ENCODE assay signal across 35 cellular contexts in the genomic region with DNA sequence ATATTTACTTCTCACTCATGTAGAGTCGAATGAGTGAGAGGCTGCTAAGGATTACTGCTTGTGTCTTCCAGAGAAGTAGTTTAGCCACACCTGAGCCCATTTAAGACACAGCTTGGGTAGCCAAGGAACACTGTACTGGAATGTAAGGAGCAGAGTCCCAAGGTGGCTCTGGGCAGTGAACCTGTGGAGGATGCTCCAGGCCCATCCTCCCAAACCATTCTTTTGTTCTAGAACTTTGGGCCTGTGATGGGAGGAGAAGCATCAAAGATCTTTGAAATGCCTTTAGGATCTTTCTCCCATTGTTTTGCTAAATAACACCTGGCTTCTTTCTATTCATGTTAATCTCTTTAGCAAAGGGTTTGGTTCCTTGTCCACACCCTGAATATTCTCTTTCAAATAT.
"Had no signal": no experiment of that assay in that cellular context is flagged by ENCODE, and none has a peak within 500 bp of the region (broad histone marks: within the 10 kb centered on the region; RNA-seq: fewer than 3 reads in every experiment).

No MANE protein-coding gene starts in this region.

- H3K36me3 ChIP-seq: ascending aorta, cardiac muscle cell, gastrocnemius medialis, pancreas, prostate gland, uterus had no signal

- H3K9me3 Mint-ChIP-seq: activated naive CD4-positive, alpha-beta T cell treated with anti-CD3 and anti-CD28 coated beads for 36 hours; activated naive CD8-positive, alpha-beta T cell treated with anti-CD3 and anti-CD28 coated beads for 36 hours; activated T-helper 1 cell treated with anti-CD3 and anti-CD28 coated beads, Interleukin-12 subunit alpha, Interleukin-12 subunit beta, Interleukin-2, Interleukin-4 antibody, amounts not matched to agents 30 ng/mL and 10 ng/mL and 1 ng/mL, durations not matched to agents 14 hours and 24 hours and 36 hours; brain; neural crest cell; type B pancreatic cell had no signal

- H3K27me3 ChIP-seq: ascending aorta, cardiac muscle cell, gastrocnemius medialis, pancreas, uterus had no signal

- H3K4me1 ChIP-seq: ascending aorta, gastrocnemius medialis, pancreas, prostate gland, uterus had no signal

- H3K36me3 Mint-ChIP-seq: activated CD4-positive, alpha-beta memory T cell treated with anti-CD3 and anti-CD28 coated beads for 36 hours; activated naive CD8-positive, alpha-beta T cell treated with anti-CD3 and anti-CD28 coated beads for 36 hours; brain; immature natural killer cell; naive thymus-derived CD4-positive, alpha-beta T cell; stimulated activated memory B cell treated with anti-CD40 and anti-IgM and Interleukin-4, amounts not matched to agents 10 μg/mL and 1 μg/mL and 100 μg/mL, for 72 hours; type B pancreatic cell had no signal

- H3K27ac Mint-ChIP-seq: activated CD4-positive, alpha-beta memory T cell treated with anti-CD3 and anti-CD28 coated beads for 36 hours; activated naive CD4-positive, alpha-beta T cell treated with anti-CD3 and anti-CD28 coated beads for 36 hours; activated naive CD8-positive, alpha-beta T cell treated with anti-CD3 and anti-CD28 coated beads for 36 hours; activated T-helper 1 cell treated with anti-CD3 and anti-CD28 coated beads, Interleukin-12 subunit alpha, Interleukin-12 subunit beta, Interleukin-2, Interleukin-4 antibody, amounts not matched to agents 30 ng/mL and 10 ng/mL and 1 ng/mL, durations not matched to agents 14 hours and 24 hours and 36 hours; brain; immature natural killer cell; naive thymus-derived CD4-positive, alpha-beta T cell; stimulated activated memory B cell treated with anti-CD40 and anti-IgM and Interleukin-4, amounts not matched to agents 10 μg/mL and 1 μg/mL and 100 μg/mL, for 72 hours; stimulated activated naive CD8-positive, alpha-beta T cell treated with anti-CD3 and anti-CD28 coated beads, Interleukin-15, amount 100 ng/mL, for 72 hours; type B pancreatic cell had no signal

- H3K27ac ChIP-seq: ascending aorta, cardiac muscle cell, coronary artery, dorsolateral prefrontal cortex, gastrocnemius medialis, pancreas, prostate gland, skin epidermis, uterus had no signal

- DNase-seq: activated CD4-positive, alpha-beta memory T cell treated with anti-CD3 and anti-CD28 coated beads for 36 hours; activated CD4-positive, alpha-beta T cell treated with anti-CD3 and anti-CD28 coated beads for 48 hours; activated CD8-positive, alpha-beta memory T cell treated with anti-CD3 and anti-CD28 coated beads, Interleukin-2, amount 50 U/mL, for 4 hours; activated effector memory CD4-positive, alpha-beta T cell treated with anti-CD3 and anti-CD28 coated beads, Interleukin-2, amount 50 U/mL, for 16 hours; activated naive CD4-positive, alpha-beta T cell treated with anti-CD3 and anti-CD28 coated beads for 36 hours; activated naive CD8-positive, alpha-beta T cell treated with anti-CD3 and anti-CD28 coated beads for 36 hours; activated T-cell treated with anti-CD3 and anti-CD28 coated beads, Interleukin-2, amount 50 U/mL, for 1 hour; dorsolateral prefrontal cortex; effector memory CD4-positive, alpha-beta T cell; erythroblast; gastrocnemius medialis; glutamatergic neuron; immature natural killer cell; midbrain; naive thymus-derived CD4-positive, alpha-beta T cell; nucleus accumbens; pancreas; retina; stimulated activated CD4-positive, alpha-beta T cell treated with anti-CD3 and anti-CD28 coated beads, Interleukin-12 subunit alpha, Interleukin-12 subunit beta, amount 100 ng/mL, for 4 hours; stimulated activated CD4-positive, alpha-beta T cell treated with anti-CD3 and anti-CD28 coated beads, Interleukin-4, amount 100 ng/mL, for 24 hours; stimulated activated naive CD8-positive, alpha-beta T cell treated with anti-CD3 and anti-CD28 coated beads, Interleukin-15, amount 100 ng/mL, for 72 hours; substantia nigra; uterus had no signal

- ATAC-seq: activated CD4-positive, CD25-positive, alpha-beta regulatory T cell treated with anti-CD3 and anti-CD28 coated beads, Interleukin-2, amount 50 U/mL, for 24 hours; gastrocnemius medialis; naive thymus-derived CD4-positive, alpha-beta T cell; pancreas; sciatic nerve; stimulated activated memory B cell treated with anti-CD40 and anti-IgM and Interleukin-4, amounts not matched to agents 10 μg/mL and 1 μg/mL and 100 μg/mL, for 72 hours; stimulated activated naive CD8-positive, alpha-beta T cell treated with anti-CD3 and anti-CD28 coated beads, Interleukin-15, amount 100 ng/mL, for 72 hours had no signal

- H3K4me1 Mint-ChIP-seq: activated naive CD8-positive, alpha-beta T cell treated with anti-CD3 and anti-CD28 coated beads for 36 hours; brain; immature natural killer cell; naive thymus-derived CD4-positive, alpha-beta T cell; stimulated activated memory B cell treated with anti-CD40 and anti-IgM and Interleukin-4, amounts not matched to agents 10 μg/mL and 1 μg/mL and 100 μg/mL, for 72 hours; stimulated activated naive CD8-positive, alpha-beta T cell treated with anti-CD3 and anti-CD28 coated beads, Interleukin-15, amount 100 ng/mL, for 72 hours had no signal

- FAIRE-seq: pancreas had no signal

- H3K27me3 Mint-ChIP-seq: activated CD4-positive, alpha-beta memory T cell treated with anti-CD3 and anti-CD28 coated beads for 36 hours; activated naive CD8-positive, alpha-beta T cell treated with anti-CD3 and anti-CD28 coated beads for 36 hours; brain; naive thymus-derived CD4-positive, alpha-beta T cell; stimulated activated memory B cell treated with anti-CD40 and anti-IgM and Interleukin-4, amounts not matched to agents 10 μg/mL and 1 μg/mL and 100 μg/mL, for 72 hours; stimulated activated naive CD8-positive, alpha-beta T cell treated with anti-CD3 and anti-CD28 coated beads, Interleukin-15, amount 100 ng/mL, for 72 hours had no signal

- H3K4me3 Mint-ChIP-seq: activated CD4-positive, alpha-beta memory T cell treated with anti-CD3 and anti-CD28 coated beads for 36 hours; activated naive CD4-positive, alpha-beta T cell treated with anti-CD3 and anti-CD28 coated beads for 36 hours; activated naive CD8-positive, alpha-beta T cell treated with anti-CD3 and anti-CD28 coated beads for 36 hours; activated T-helper 1 cell treated with anti-CD3 and anti-CD28 coated beads, Interleukin-12 subunit alpha, Interleukin-12 subunit beta, Interleukin-2, Interleukin-4 antibody, amounts not matched to agents 30 ng/mL and 10 ng/mL and 1 ng/mL, durations not matched to agents 14 hours and 24 hours and 36 hours; brain; immature natural killer cell; naive thymus-derived CD4-positive, alpha-beta T cell; neural crest cell; stimulated activated memory B cell treated with anti-CD40 and anti-IgM and Interleukin-4, amounts not matched to agents 10 μg/mL and 1 μg/mL and 100 μg/mL, for 72 hours; stimulated activated naive CD8-positive, alpha-beta T cell treated with anti-CD3 and anti-CD28 coated beads, Interleukin-15, amount 100 ng/mL, for 72 hours; type B pancreatic cell had no signal

- H3K9me3 ChIP-seq: ascending aorta, gastrocnemius medialis, pancreas, prostate gland, uterus had no signal

- H3K4me3 ChIP-seq: ascending aorta, cardiac muscle cell, coronary artery, dorsolateral prefrontal cortex, gastrocnemius medialis, pancreas, prostate gland, skin epidermis, uterus had no signal
